Comparison of ENCODE assay signal across 19 cellular contexts in genomic region chr16:973366-973765, GRCh38.
"Had no signal": no experiment of that assay in that cellular context is flagged by ENCODE, and none has a peak within 500 bp of the region (broad histone marks: within the 10 kb centered on the region; RNA-seq: fewer than 3 reads in every experiment).

No MANE protein-coding gene starts in this region.

- H3K9me3 ChIP-seq: gastrocnemius medialis, right atrium auricular region, upper lobe of left lung had no signal

- H3K36me3 ChIP-seq: gastrocnemius medialis, right atrium auricular region, upper lobe of left lung had no signal

- H3K27me3 ChIP-seq: right atrium auricular region had no signal

- H3K4me3 ChIP-seq: coronary artery, gastrocnemius medialis, lung, right atrium auricular region, upper lobe of left lung had no signal

- DNase-seq: activated CD4-positive, alpha-beta T cell treated with anti-CD3 and anti-CD28 coated beads for 1 hour; activated CD4-positive, alpha-beta T cell treated with anti-CD3 and anti-CD28 coated beads, Interleukin-2, amount 50 U/mL, for 48 hours; activated CD8-positive, alpha-beta memory T cell treated with anti-CD3 and anti-CD28 coated beads, Interleukin-2, amount 10 ng/mL, durations not matched to agents 7 days and 5 days; activated gamma-delta T cell; activated T-cell treated with anti-CD3 and anti-CD28 coated beads, Interleukin-2, amount 50 U/mL, for 4 hours; aorta; effector CD8-positive, alpha-beta T cell; naive thymus-derived CD4-positive, alpha-beta T cell; SIG-M5; small intestine; SW 1271; T1000; upper lobe of left lung had no signal

- H3K9me3 Mint-ChIP-seq: activated T-cell treated with anti-CD3 and anti-CD28 coated beads, Interleukin-2, amount 50 U/mL, for 4 hours; naive thymus-derived CD4-positive, alpha-beta T cell had no signal

- ATAC-seq: activated CD8-positive, alpha-beta memory T cell treated with anti-CD3 and anti-CD28 coated beads, Interleukin-2, amount 10 ng/mL, durations not matched to agents 7 days and 5 days; activated T-cell treated with anti-CD3 and anti-CD28 coated beads, Interleukin-2, amount 50 U/mL, for 4 hours; naive thymus-derived CD4-positive, alpha-beta T cell had no signal

- H3K27me3 Mint-ChIP-seq: activated naive CD8-positive, alpha-beta T cell had no signal

- H3K4me3 Mint-ChIP-seq: activated CD8-positive, alpha-beta memory T cell treated with anti-CD3 and anti-CD28 coated beads, Interleukin-2, amount 10 ng/mL, durations not matched to agents 7 days and 5 days; activated naive CD8-positive, alpha-beta T cell; activated T-cell treated with anti-CD3 and anti-CD28 coated beads, Interleukin-2, amount 50 U/mL, for 4 hours; naive thymus-derived CD4-positive, alpha-beta T cell had no signal

- H3K27ac Mint-ChIP-seq: activated CD8-positive, alpha-beta memory T cell treated with anti-CD3 and anti-CD28 coated beads, Interleukin-2, amount 10 ng/mL, durations not matched to agents 7 days and 5 days; activated naive CD8-positive, alpha-beta T cell; naive thymus-derived CD4-positive, alpha-beta T cell had no signal

- H3K27ac ChIP-seq: coronary artery, epithelial cell of prostate, right atrium auricular region, upper lobe of left lung had no signal
